In the genomic region with DNA sequence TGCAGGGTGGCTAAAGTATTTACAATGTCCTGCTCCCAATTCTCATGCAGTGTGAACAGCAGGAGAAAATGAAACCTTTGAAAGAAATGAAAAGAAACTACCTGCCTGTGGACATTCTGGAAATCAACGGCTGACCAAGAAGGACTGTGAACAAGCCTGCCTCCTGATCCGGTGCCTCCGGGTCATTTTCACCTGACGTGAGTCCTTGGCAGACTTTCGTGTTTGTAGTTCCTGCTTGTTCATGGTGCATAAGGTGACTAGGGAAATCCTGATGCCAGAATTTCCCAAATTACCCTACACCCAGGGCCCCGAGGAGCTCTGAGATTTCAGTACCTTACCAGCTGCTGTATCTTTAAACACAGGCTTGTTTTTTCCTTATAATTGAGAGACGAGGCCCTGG, we compare ENCODE assay signal across 13 cellular contexts.
"Had no signal": no experiment of that assay in that cellular context is flagged by ENCODE, and none has a peak within 500 bp of the region (broad histone marks: within the 10 kb centered on the region; RNA-seq: fewer than 3 reads in every experiment).

No MANE protein-coding gene starts in this region.

- H3K9me3 ChIP-seq: mucosa of descending colon, suprapubic skin, upper lobe of left lung had no signal

- ATAC-seq: gastroesophageal sphincter; mucosa of descending colon; naive thymus-derived CD8-positive, alpha-beta T cell had no signal

- H3K4me3 ChIP-seq: gastroesophageal sphincter, mucosa of descending colon, suprapubic skin, upper lobe of left lung had no signal

- H3K27ac ChIP-seq: gastroesophageal sphincter, suprapubic skin, upper lobe of left lung had no signal

- H3K27me3 ChIP-seq: gastroesophageal sphincter, suprapubic skin, upper lobe of left lung had no signal

- H3K36me3 ChIP-seq: gastroesophageal sphincter, suprapubic skin, upper lobe of left lung had no signal

- H3K4me1 ChIP-seq: gastroesophageal sphincter had no signal

- DNase-seq: activated CD4-positive, alpha-beta T cell treated with anti-CD3 and anti-CD28 coated beads, Interleukin-2, amount 50 U/mL, for 1 hour; activated effector memory CD4-positive, alpha-beta T cell treated with Interleukin-2 at 50 U/mL for 16 hours; activated T-cell treated with anti-CD3 and anti-CD28 coated beads, Interleukin-2, amount 50 U/mL, for 24 hours; effector memory CD4-positive, alpha-beta T cell; hypothalamus; mucosa of descending colon; naive thymus-derived CD8-positive, alpha-beta T cell; occipital lobe; stimulated activated CD4-positive, alpha-beta T cell treated with anti-CD3 and anti-CD28 coated beads, Interleukin-12 subunit alpha, Interleukin-12 subunit beta, amount 100 ng/mL, for 4 hours; stimulated activated naive CD4-positive, alpha-beta T cell; upper lobe of left lung had no signal
